18 cellular contexts compared by ENCODE assay signal in the genomic region with DNA sequence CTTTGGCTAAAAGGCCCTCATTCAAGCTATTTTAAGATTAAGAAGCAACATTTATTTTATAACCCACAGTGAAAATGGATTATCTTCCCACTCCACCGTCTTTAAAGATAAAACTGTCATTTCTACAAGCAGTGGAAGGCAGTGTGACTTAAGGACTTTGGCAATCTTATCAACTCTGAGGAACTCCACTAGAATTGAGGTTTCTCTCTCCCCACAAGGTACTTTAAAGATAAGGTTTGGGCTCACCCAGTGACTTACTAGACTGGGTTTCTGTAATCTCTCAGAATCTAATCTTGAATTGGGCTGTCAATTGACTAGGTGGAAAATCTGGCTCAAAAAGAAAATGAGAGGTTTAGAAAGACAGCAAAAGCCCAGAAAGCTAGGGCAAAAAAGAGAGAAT. TPM values are rescaled to one million over a fixed set of nuclear protein-coding genes. Genes with fewer than 3 reads are reported as not detected.
DNase-seq lines count a peak whose midpoint lies in the region; ATAC-seq, FAIRE-seq and TF ChIP-seq lines count a peak whose summit lies in the region.
"Had no signal": no experiment of that assay in that cellular context is flagged by ENCODE, and none has a peak within 500 bp of the region (broad histone marks: within the 10 kb centered on the region; RNA-seq: fewer than 3 reads in every experiment).

No MANE protein-coding gene starts in this region.

- no peak overlapping the region for H3K27ac ChIP-seq in HUES6 (ENCODE audit: low read depth, low read length)
- no peak overlapping the region for H3K27ac ChIP-seq in astrocyte (ENCODE audit: low read depth, low read length)
- H3K27ac ChIP-seq in mesenchymal stem cell (ENCODE audit: low read length, poor library complexity, severe bottlenecking) = peak overlapping the region; percentile 77

- H3K4ac ChIP-seq in mesenchymal stem cell (ENCODE audit: low read depth in 1 of 2, low read length in 2 of 2) = no peak overlapping the region

- no peaks in the 10 kb centered on the region for H3K36me3 Mint-ChIP-seq in astrocyte (ENCODE audit: low read depth, unreplicated experiment)
- H3K36me3 Mint-ChIP-seq: CD14-positive monocyte; CD8-positive, alpha-beta T cell had no signal

- no peak overlapping the region for H3K4me3 Mint-ChIP-seq in astrocyte (ENCODE audit: unreplicated experiment)
- H3K4me3 Mint-ChIP-seq: CD14-positive monocyte; CD8-positive, alpha-beta T cell had no signal

- peak overlapping the region; percentile 53 for H2AK5ac ChIP-seq in mesenchymal stem cell (ENCODE audit: low read length, severe bottlenecking)

- no peak overlapping the region for H4K8ac ChIP-seq in mesenchymal stem cell (ENCODE audit: low read length)

- H3K4me1 ChIP-seq in HUES6 (ENCODE audit: control insufficient read depth, insufficient read depth, low read length) (no peaks in the 10 kb centered on the region), astrocyte (ENCODE audit: insufficient read depth, low read length) (peaks cover 5% of the 10 kb centered on the region), mesenchymal stem cell (ENCODE audit: control insufficient read depth, insufficient read depth, low read depth, low read length) (no peaks in the 10 kb centered on the region)

- no peak overlapping the region for H4K91ac ChIP-seq in mesenchymal stem cell (ENCODE audit: low read length)

- H3K23ac ChIP-seq in mesenchymal stem cell (ENCODE audit: low read length in 2 of 2) = no peak overlapping the region

- H2AFZ ChIP-seq in astrocyte (ENCODE audit: low read depth, low read length) (no peak overlapping the region), mesenchymal stem cell (ENCODE audit: low read depth, low read length) (no peak overlapping the region)

- H3K14ac ChIP-seq in mesenchymal stem cell (ENCODE audit: low read length in 2 of 2) = no peak overlapping the region

- peak overlapping the region; percentile 29 for H3K9ac ChIP-seq in HUES6 (ENCODE audit: low read length)
- H3K9ac ChIP-seq in astrocyte (ENCODE audit: low read length) = no peak overlapping the region
- H3K9ac ChIP-seq in mesenchymal stem cell (ENCODE audit: low read length) = peak overlapping the region; percentile 29

- H3K4me3 ChIP-seq in HUES6 (ENCODE audit: low read depth, low read length) (no peak overlapping the region), astrocyte (ENCODE audit: insufficient read depth, low read depth, low read length) (no peak overlapping the region), mesenchymal stem cell (ENCODE audit: insufficient read depth in 1 of 2, low read depth in 1 of 2, low read length in 2 of 2) (no peak overlapping the region)

- TF ChIP-seq CTCF in astrocyte (IDR thresholded peaks at IDR 0.05; ENCODE audit: insufficient read depth, low read depth, low read length) = no peak

- peaks cover 3% of the 10 kb centered on the region for H3K9me3 Mint-ChIP-seq in astrocyte (ENCODE audit: unreplicated experiment)

- peak overlapping the region; percentile 58 for H3K27ac Mint-ChIP-seq in astrocyte (ENCODE audit: unreplicated experiment)
- H3K27ac Mint-ChIP-seq: CD14-positive monocyte; CD8-positive, alpha-beta T cell had no signal

- H3K36me3 ChIP-seq in HUES6 (ENCODE audit: control insufficient read depth, insufficient read depth, low read length) (no peaks in the 10 kb centered on the region), astrocyte (ENCODE audit: insufficient read depth, low read length) (no peaks in the 10 kb centered on the region), mesenchymal stem cell (ENCODE audit: control insufficient read depth in 1 of 2, insufficient read depth in 2 of 2, low read depth in 1 of 2, low read length in 2 of 2) (no peaks in the 10 kb centered on the region)

- no peak overlapping the region for H2BK5ac ChIP-seq in mesenchymal stem cell (ENCODE audit: low read depth, low read length, poor library complexity, severe bottlenecking)

- no peak for FAIRE-seq in astrocyte (lab: Jason Lieb, UNC)
- FAIRE-seq: D721Med, G401.6, GM12891 had no signal

- H3K27me3 ChIP-seq in HUES6 (ENCODE audit: control insufficient read depth, insufficient read depth, low read length) (no peaks in the 10 kb centered on the region), astrocyte (ENCODE audit: insufficient read depth, low read length) (no peaks in the 10 kb centered on the region), mesenchymal stem cell (ENCODE audit: control insufficient read depth in 1 of 2, insufficient read depth in 1 of 2, low read length in 2 of 2) (no peaks in the 10 kb centered on the region)

- H3K9me3 ChIP-seq in HUES6 (ENCODE audit: control insufficient read depth, insufficient read depth, low read depth, low read length) = no peaks in the 10 kb centered on the region
- no peaks in the 10 kb centered on the region for H3K9me3 ChIP-seq in astrocyte (ENCODE audit: insufficient read depth, low read depth, low read length)
- peaks cover 4% of the 10 kb centered on the region for H3K9me3 ChIP-seq in mesenchymal stem cell (ENCODE audit: control insufficient read depth, low read length)

- no peak overlapping the region for H3K18ac ChIP-seq in mesenchymal stem cell (ENCODE audit: low read depth in 1 of 2, low read length in 2 of 2)

- no peaks in the 10 kb centered on the region for H3K79me2 ChIP-seq in astrocyte (ENCODE audit: insufficient read depth, low read length)

- no peak overlapping the region for H2BK12ac ChIP-seq in mesenchymal stem cell (ENCODE audit: low read length in 2 of 2)

- H3K79me1 ChIP-seq in mesenchymal stem cell (replicated peaks; ENCODE audit: low read length, poor library complexity, severe bottlenecking) = peaks cover 6% of the 10 kb centered on the region

- peaks cover 26% of the 10 kb centered on the region for H3K4me1 Mint-ChIP-seq in astrocyte (ENCODE audit: low read depth, unreplicated experiment)
- H3K4me1 Mint-ChIP-seq: CD14-positive monocyte had no signal

- no peak overlapping the region for H2BK120ac ChIP-seq in mesenchymal stem cell (ENCODE audit: low read depth, low read length)

- WGBS in mesenchymal stem cell = 0% methylated on average over 1 of the region's 1 CpG

- no peaks in the 10 kb centered on the region for H4K20me1 ChIP-seq in astrocyte (ENCODE audit: insufficient read depth, low read length)

- DNase-seq in astrocyte (ENCODE audit: low read depth) = peak; percentile 67
- DNase-seq in mesenchymal stem cell = no peak
- DNase-seq in activated CD4-positive, alpha-beta T cell treated with anti-CD3 and anti-CD28 coated beads for 48 hours = no peak
- no peak for DNase-seq in NCI-H2196 treated with DMSO at 0.1 percent for 48 hours (lab: John Stamatoyannopoulos, UW; ENCODE audit: unreplicated experiment)
- DNase-seq: CD8-positive, alpha-beta T cell; COR-L47; DMS153; DMS79 treated with DMSO at 0.1 percent for 48 hours; HCEC 1CT; IMR-90 had no signal

- no peak for ATAC-seq in GM18909 (IDR thresholded peaks at IDR 0.05; ENCODE audit: poor library complexity, unreplicated experiment)
- ATAC-seq: CD8-positive, alpha-beta T cell had no signal

- no peak overlapping the region for H3K4me2 ChIP-seq in astrocyte (ENCODE audit: low read length)
- no peak overlapping the region for H3K4me2 ChIP-seq in mesenchymal stem cell (ENCODE audit: low read length, poor library complexity, severe bottlenecking)

- no peak overlapping the region for H2BK15ac ChIP-seq in mesenchymal stem cell (ENCODE audit: low read depth, poor library complexity, severe bottlenecking)

- H3K27me3 Mint-ChIP-seq in astrocyte (ENCODE audit: low read depth, unreplicated experiment) = no peaks in the 10 kb centered on the region

RNA-seq across cellular contexts. Expression of a gene that starts 21.7 kb away (rescaled TPM):
- 7.8 and 8.0 TPM in 2 replicates for total RNA-seq in astrocyte
- polyA plus RNA-seq in mesenchymal stem cell (2013, experiment 1 of 2) = not detected
- polyA plus RNA-seq in mesenchymal stem cell (2013, experiment 2 of 2) = not detected
- total RNA-seq: A673; CD8-positive, alpha-beta T cell; H4 had no signal
- polyA plus RNA-seq: CD14-positive monocyte had no signal
